Comparison of ENCODE assay signal across 8 cellular contexts in the genomic region with DNA sequence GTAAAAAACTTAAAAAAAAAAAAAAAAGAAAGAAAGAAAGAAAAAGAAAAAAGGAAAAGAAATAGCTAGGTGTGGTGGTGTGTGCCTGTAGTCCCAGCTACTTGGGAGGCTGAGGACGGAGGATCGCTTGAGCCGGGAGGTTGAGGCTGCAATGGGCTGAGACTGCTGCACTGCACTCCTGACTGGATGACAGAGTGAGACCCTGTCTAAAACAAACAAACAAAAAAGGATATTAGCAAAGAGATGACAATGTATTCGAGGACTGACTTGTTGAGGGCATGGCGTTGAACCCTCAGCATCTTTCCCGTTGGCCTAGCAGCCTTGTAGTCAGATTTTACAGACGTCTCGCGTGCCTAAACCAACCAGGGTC. TPM values are rescaled to one million over a fixed set of nuclear protein-coding genes. Genes with fewer than 3 reads are reported as not detected.
DNase-seq lines count a peak whose midpoint lies in the region; ATAC-seq and TF ChIP-seq lines count a peak whose summit lies in the region.

No MANE protein-coding gene starts in this region.

- H3K4me1 Mint-ChIP-seq in WTC11: peaks cover 17% of the 10 kb centered on the region

- intact Hi-C loops in left ventricle myocardium inferior (cut with micrococcal nuclease): no loop called here

- ATAC-seq in GM19372 (IDR thresholded peaks at IDR 0.05; ENCODE audit: low read depth, unreplicated experiment): peak; percentile 2
- ATAC-seq in WTC11: no peak
- no peak for ATAC-seq in HG03520 (IDR thresholded peaks at IDR 0.05; ENCODE audit: unreplicated experiment)

- no peaks in the 10 kb centered on the region for H3K9me3 Mint-ChIP-seq in WTC11

- POLR2A ChIA-PET in WTC11 (lab: Charles Lee): interaction anchor here (0.6 to 2.5 kb wide), 5 partner anchors 58 to 443 kb away, joined by 3 to 15 read pairs (median 4); a partner anchor contains a TSS

- H3K4me1 ChIP-seq in left ventricle myocardium inferior: peaks cover 20% of the 10 kb centered on the region

- peak overlapping the region; percentile 73; the same call in 1 of the 2 replicates for H3K27ac Mint-ChIP-seq in WTC11

- DNase-seq in WTC11 (ENCODE audit: low spot score): no peak
- no peak for DNase-seq in left ventricle myocardium inferior
- no peak for DNase-seq in skeletal muscle cell (ENCODE audit: low read depth)
- no peak for DNase-seq in epidermal melanocyte (ENCODE audit: insufficient read length, low spot score)
- no peak for DNase-seq in SK-N-DZ (ENCODE audit: low spot score)
- no peak for DNase-seq in HK-2 (ENCODE audit: unreplicated experiment)

- H3K36me3 ChIP-seq in left ventricle myocardium inferior: no peaks in the 10 kb centered on the region

- H3K9me3 ChIP-seq in left ventricle myocardium inferior (replicated peaks): no peaks in the 10 kb centered on the region

- no peak for TF ChIP-seq CTCF in WTC11 (IDR thresholded peaks at IDR 0.05)
- TF ChIP-seq CTCF in left ventricle myocardium inferior (IDR thresholded peaks at IDR 0.05; ENCODE audit: borderline replicate concordance): no peak

- peak overlapping the region; percentile 94 for H3K27ac ChIP-seq in left ventricle myocardium inferior (replicated peaks)

- peak overlapping the region; percentile 81 for H3K4me3 ChIP-seq in left ventricle myocardium inferior
- H3K4me3 ChIP-seq in skeletal muscle cell (ENCODE audit: low read depth, low read length): peak overlapping the region; percentile 52

- peak overlapping the region; percentile 71 for H3K4me3 Mint-ChIP-seq in WTC11

- no peaks in the 10 kb centered on the region for H3K27me3 ChIP-seq in left ventricle myocardium inferior (ENCODE audit: low read depth)

- CTCF ChIA-PET in WTC11 (lab: Charles Lee): interaction anchor here (0.9 to 1.2 kb wide), 5 partner anchors 11 to 269 kb away, joined by 3 to 4 read pairs (median 4); no protein-coding TSS in a partner anchor

- H3K36me3 Mint-ChIP-seq in WTC11: no peaks in the 10 kb centered on the region

- H3K27me3 Mint-ChIP-seq in WTC11 (ENCODE audit: low read depth): peaks cover 17% of the 10 kb centered on the region

TF ChIP-seq in WTC11, 78 proteins besides CTCF, POLR2A, EP300 and RAD21 (continues in another document):
- TF ChIP-seq, protein P1, sequence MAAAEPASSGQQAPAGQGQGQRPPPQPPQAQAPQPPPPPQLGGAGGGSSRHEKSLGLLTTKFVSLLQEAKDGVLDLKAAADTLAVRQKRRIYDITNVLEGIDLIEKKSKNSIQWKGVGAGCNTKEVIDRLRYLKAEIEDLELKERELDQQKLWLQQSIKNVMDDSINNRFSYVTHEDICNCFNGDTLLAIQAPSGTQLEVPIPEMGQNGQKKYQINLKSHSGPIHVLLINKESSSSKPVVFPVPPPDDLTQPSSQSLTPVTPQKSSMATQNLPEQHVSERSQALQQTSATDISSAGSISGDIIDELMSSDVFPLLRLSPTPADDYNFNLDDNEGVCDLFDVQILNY (CRISPR knock-in tag; IDR thresholded peaks at IDR 0.05): no peak
- TF ChIP-seq, protein P2, sequence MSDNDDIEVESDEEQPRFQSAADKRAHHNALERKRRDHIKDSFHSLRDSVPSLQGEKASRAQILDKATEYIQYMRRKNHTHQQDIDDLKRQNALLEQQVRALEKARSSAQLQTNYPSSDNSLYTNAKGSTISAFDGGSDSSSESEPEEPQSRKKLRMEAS (CRISPR knock-in tag; IDR thresholded peaks at IDR 0.05): no peak
- TF ChIP-seq ZNF671 (CRISPR knock-in tag; IDR thresholded peaks at IDR 0.05): no peak
- TF ChIP-seq FOXJ3 (CRISPR knock-in tag; IDR thresholded peaks at IDR 0.05; ENCODE audit: borderline replicate concordance): no peak
- TF ChIP-seq, protein P3, sequence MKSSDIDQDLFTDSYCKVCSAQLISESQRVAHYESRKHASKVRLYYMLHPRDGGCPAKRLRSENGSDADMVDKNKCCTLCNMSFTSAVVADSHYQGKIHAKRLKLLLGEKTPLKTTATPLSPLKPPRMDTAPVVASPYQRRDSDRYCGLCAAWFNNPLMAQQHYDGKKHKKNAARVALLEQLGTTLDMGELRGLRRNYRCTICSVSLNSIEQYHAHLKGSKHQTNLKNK (CRISPR knock-in tag; IDR thresholded peaks at IDR 0.05): no peak
- TF ChIP-seq JUN (CRISPR knock-in tag; IDR thresholded peaks at IDR 0.05): no peak
- no peak for TF ChIP-seq MXD4 (CRISPR knock-in tag; IDR thresholded peaks at IDR 0.05; ENCODE audit: borderline replicate concordance)
- TF ChIP-seq NFYB (CRISPR knock-in tag; conservative IDR thresholded peaks at IDR 0.05; ENCODE audit: low read depth): no peak
- TF ChIP-seq, protein P4, sequence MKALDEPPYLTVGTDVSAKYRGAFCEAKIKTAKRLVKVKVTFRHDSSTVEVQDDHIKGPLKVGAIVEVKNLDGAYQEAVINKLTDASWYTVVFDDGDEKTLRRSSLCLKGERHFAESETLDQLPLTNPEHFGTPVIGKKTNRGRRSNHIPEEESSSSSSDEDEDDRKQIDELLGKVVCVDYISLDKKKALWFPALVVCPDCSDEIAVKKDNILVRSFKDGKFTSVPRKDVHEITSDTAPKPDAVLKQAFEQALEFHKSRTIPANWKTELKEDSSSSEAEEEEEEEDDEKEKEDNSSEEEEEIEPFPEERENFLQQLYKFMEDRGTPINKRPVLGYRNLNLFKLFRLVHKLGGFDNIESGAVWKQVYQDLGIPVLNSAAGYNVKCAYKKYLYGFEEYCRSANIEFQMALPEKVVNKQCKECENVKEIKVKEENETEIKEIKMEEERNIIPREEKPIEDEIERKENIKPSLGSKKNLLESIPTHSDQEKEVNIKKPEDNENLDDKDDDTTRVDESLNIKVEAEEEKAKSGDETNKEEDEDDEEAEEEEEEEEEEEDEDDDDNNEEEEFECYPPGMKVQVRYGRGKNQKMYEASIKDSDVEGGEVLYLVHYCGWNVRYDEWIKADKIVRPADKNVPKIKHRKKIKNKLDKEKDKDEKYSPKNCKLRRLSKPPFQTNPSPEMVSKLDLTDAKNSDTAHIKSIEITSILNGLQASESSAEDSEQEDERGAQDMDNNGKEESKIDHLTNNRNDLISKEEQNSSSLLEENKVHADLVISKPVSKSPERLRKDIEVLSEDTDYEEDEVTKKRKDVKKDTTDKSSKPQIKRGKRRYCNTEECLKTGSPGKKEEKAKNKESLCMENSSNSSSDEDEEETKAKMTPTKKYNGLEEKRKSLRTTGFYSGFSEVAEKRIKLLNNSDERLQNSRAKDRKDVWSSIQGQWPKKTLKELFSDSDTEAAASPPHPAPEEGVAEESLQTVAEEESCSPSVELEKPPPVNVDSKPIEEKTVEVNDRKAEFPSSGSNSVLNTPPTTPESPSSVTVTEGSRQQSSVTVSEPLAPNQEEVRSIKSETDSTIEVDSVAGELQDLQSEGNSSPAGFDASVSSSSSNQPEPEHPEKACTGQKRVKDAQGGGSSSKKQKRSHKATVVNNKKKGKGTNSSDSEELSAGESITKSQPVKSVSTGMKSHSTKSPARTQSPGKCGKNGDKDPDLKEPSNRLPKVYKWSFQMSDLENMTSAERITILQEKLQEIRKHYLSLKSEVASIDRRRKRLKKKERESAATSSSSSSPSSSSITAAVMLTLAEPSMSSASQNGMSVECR (CRISPR knock-in tag; IDR thresholded peaks at IDR 0.05; ENCODE audit: borderline replicate concordance): no peak
- no peak for TF ChIP-seq CREB1 (CRISPR knock-in tag; IDR thresholded peaks at IDR 0.05)
- TF ChIP-seq TCF7 (CRISPR knock-in tag; IDR thresholded peaks at IDR 0.05; ENCODE audit: low read depth): no peak
- TF ChIP-seq, protein P5, sequence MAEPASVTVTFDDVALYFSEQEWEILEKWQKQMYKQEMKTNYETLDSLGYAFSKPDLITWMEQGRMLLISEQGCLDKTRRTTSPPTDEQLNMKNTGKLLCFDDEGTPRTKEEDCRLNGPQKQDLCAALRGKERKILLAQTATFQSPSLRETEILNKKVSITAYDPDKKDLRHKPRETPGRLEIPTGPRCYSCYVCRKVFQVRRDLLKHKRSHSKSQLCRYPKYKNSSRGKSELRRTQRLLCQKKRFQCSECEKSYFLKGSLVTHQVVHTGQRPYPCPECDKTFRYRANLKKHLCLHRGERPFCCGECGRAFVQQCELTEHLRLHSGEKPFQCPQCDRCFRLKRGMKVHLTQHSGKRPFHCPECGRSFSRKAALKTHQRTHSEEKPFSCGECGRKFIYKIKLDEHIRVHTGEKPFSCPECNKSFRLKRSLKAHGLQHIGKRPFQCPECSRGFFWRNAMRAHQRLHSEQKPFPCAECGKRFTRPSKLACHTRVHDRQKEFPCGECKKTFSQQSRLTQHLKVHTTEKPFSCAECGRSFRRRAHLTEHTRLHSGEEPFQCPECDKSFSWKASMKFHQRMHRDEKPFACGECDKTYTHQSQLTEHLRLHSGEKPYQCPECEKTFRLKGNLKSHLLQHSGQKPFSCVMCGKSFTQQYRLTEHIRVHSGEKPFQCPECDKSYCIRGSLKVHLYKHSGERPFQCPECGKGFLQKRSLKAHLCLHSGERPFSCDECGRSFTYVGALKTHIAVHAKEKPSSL (CRISPR knock-in tag; conservative IDR thresholded peaks at IDR 0.05): no peak
- no peak for TF ChIP-seq ZNF121 (CRISPR knock-in tag; IDR thresholded peaks at IDR 0.05)
- TF ChIP-seq, protein P6, sequence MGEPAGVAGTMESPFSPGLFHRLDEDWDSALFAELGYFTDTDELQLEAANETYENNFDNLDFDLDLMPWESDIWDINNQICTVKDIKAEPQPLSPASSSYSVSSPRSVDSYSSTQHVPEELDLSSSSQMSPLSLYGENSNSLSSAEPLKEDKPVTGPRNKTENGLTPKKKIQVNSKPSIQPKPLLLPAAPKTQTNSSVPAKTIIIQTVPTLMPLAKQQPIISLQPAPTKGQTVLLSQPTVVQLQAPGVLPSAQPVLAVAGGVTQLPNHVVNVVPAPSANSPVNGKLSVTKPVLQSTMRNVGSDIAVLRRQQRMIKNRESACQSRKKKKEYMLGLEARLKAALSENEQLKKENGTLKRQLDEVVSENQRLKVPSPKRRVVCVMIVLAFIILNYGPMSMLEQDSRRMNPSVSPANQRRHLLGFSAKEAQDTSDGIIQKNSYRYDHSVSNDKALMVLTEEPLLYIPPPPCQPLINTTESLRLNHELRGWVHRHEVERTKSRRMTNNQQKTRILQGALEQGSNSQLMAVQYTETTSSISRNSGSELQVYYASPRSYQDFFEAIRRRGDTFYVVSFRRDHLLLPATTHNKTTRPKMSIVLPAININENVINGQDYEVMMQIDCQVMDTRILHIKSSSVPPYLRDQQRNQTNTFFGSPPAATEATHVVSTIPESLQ (CRISPR knock-in tag; IDR thresholded peaks at IDR 0.05): no peak

RNA-seq across cellular contexts. Expression of a gene that starts 0.6 kb away (rescaled TPM):
- total RNA-seq in WTC11 (2021): 23.8 to 27.3 TPM (median 24.0 TPM) in 3 replicates
- 51.5 TPM for total RNA-seq in left ventricle myocardium inferior
- 31.8 and 50.4 TPM in 2 replicates for polyA plus RNA-seq in SK-N-DZ (2014; cell fraction: cytosol; rRNA removed)
- polyA plus RNA-seq in SK-N-DZ (2014; cell fraction: nucleus; rRNA removed): 133 and 176 TPM in 2 replicates
